12 cellular contexts compared by ENCODE assay signal in genomic region chr14:58660407-58660806, GRCh38. TPM values are rescaled to one million over a fixed set of nuclear protein-coding genes. Genes with fewer than 3 reads are reported as not detected.
"Had no signal": no experiment of that assay in that cellular context is flagged by ENCODE, and none has a peak within 500 bp of the region (broad histone marks: within the 10 kb centered on the region; RNA-seq: fewer than 3 reads in every experiment).

No MANE protein-coding gene starts in this region.

- H3K36me3 Mint-ChIP-seq: IgD-negative memory B cell had no signal

- ATAC-seq: GM23338, HepG2 had no signal

- H3K4me3 ChIP-seq: GM23338 had no signal

- FAIRE-seq: H1, H54, HepG2 had no signal

- H3K27ac ChIP-seq: HL-60, KMS-11 had no signal

- H3K4me1 Mint-ChIP-seq: IgD-negative memory B cell had no signal

- H3K4me2 ChIP-seq: GM23338, KMS-11 had no signal

- H3K4me3 Mint-ChIP-seq: GM23338, H9, HFFc6, IgD-negative memory B cell had no signal

- DNase-seq: H9, HCEC 1CT, HFFc6, KBM-7 had no signal

- H3K9me3 Mint-ChIP-seq: GM23338, H9, HFFc6 had no signal

- H3K27ac Mint-ChIP-seq: GM23338, H9, HFFc6, IgD-negative memory B cell had no signal

RNA-seq across cellular contexts. Expression of gene DACT1, which starts 22.6 kb away (rescaled TPM):
- total RNA-seq: HepG2, HT1080 had no signal
